Comparison of ENCODE assay signal across 1 cellular context in genomic region chr5:95664204-95664786, GRCh38.
TF ChIP-seq lines count a peak whose summit lies in the region.

No MANE protein-coding gene starts in this region.

TF ChIP-seq in K562, 482 proteins besides CTCF, POLR2A, EP300 and RAD21 (continued from another document):
- TF ChIP-seq MXD1 (CRISPR knock-in tag; IDR thresholded peaks at IDR 0.05; ENCODE audit: borderline replicate concordance, poor library complexity, severe bottlenecking) (no peak), ARNT (IDR thresholded peaks at IDR 0.05) (peak in 1 of 2 experiments; percentile 24; a peak in 1 of 4 replicates), SAP30 (IDR thresholded peaks at IDR 0.05; ENCODE audit: borderline replicate concordance, insufficient read depth, low read depth, low read length, poor library complexity, severe bottlenecking) (no peak)
